Comparison of ENCODE assay signal across 8 cellular contexts in the genomic region with DNA sequence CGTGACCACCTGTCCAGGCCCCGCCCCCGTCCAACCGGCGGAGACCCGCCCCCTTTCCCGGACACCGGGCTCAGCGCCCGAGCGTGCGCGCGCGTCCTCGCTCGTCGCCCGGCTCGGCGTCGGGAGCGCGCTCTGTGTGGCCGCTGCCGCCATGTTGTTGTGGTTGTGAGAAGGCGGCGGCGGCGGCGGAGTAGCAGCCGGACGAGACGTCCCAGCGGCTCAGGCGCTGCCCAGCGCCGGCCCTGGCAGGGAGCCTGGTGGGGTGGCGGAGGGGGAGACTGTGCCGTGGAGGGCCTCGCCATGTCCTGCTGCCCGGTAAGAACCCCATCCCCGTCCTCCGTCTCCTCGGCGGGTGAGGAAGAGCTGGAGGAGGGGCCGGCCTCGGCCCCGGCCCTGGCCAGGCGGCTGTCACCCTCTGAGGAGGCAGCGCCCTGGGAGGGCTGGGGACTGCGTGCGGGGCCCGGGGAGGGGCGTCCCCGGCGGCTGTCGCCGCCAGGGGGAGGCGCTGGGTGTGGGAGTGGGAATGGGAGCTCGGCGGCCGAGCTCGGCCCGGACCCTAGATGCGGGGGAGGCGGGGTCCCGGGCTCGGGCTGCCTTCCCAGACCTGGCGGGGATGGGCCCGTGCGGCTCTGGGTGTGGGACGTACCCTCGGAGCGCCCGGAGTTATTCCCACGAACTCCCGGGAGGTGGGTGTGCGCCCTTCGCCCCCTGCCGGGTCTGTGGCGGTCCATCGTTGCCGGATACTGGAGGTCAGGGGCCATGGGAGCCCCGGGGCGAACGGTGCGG. TPM values are rescaled to one million over a fixed set of nuclear protein-coding genes. Genes with fewer than 3 reads are reported as not detected.
DNase-seq lines count a peak whose midpoint lies in the region; ATAC-seq and TF ChIP-seq lines count a peak whose summit lies in the region.

A gene (plus strand): TSS at position 130 of the 786 bp plus-strand sequence. CDS start 87,886 bp downstream, outside the sequence.

- H2AFZ ChIP-seq in neural progenitor cell (replicated peaks) = peak within 1 kb of the TSS; percentile 88

- TF ChIP-seq CTCF in foreskin fibroblast (IDR thresholded peaks at IDR 0.05; ENCODE audit: low read depth, low read length) (peak; percentile 39), neural progenitor cell (IDR thresholded peaks at IDR 0.05) (peak; percentile 53)

- ATAC-seq in GM21619 (IDR thresholded peaks at IDR 0.05; ENCODE audit: unreplicated experiment) = peak; percentile 68

- H3K27me3 Mint-ChIP-seq in neural progenitor cell (ENCODE audit: insufficient read depth, low read depth) = no peaks in the 10 kb centered on the region

- DNase-seq in DMS153 (lab: John Stamatoyannopoulos, UW) (peak; percentile 81), Kasumi-1 (lab: John Stamatoyannopoulos, UW) (peak; percentile 58 to 68), SHP77 treated with DMSO at 0.1 percent for 48 hours (lab: John Stamatoyannopoulos, UW) (peak; percentile 60), activated gamma-delta T cell treated with Interleukin-2 at 50 U/mL for 16 hours (peak; percentile 88), foreskin fibroblast (peak; percentile 89 to 96), neural progenitor cell (ENCODE audit: low spot score) (peak; percentile 97)

- peak within 1 kb of the TSS; percentile 92 for H3K4me3 Mint-ChIP-seq in neural progenitor cell

- no peaks in the 10 kb centered on the region for H3K27me3 ChIP-seq in neural progenitor cell
- no peaks in the 10 kb centered on the region for H3K27me3 ChIP-seq in stomach smooth muscle (ENCODE audit: control insufficient read depth in 1 of 2, insufficient read depth in 2 of 2, low read length in 2 of 2)

- H3K27ac ChIP-seq in neural progenitor cell (peak within 1 kb of the TSS; percentile 96), stomach smooth muscle (ENCODE audit: low read length) (peak within 1 kb of the TSS; percentile 80)

- peak within 1 kb of the TSS; percentile 95 for H3K9ac ChIP-seq in neural progenitor cell
- peak within 1 kb of the TSS; percentile 79 to 93 for H3K9ac ChIP-seq in stomach smooth muscle (ENCODE audit: low read length in 2 of 2)

- H3K79me2 ChIP-seq in neural progenitor cell (ENCODE audit: low read depth) = peaks cover 51% of the 10 kb centered on the region

- peak within 1 kb of the TSS; percentile 73 to 93 for H3K4me3 ChIP-seq in foreskin fibroblast (ENCODE audit: low read depth in 1 of 2, low read length in 2 of 2)
- H3K4me3 ChIP-seq in neural progenitor cell = peak within 1 kb of the TSS; percentile 98
- H3K4me3 ChIP-seq in stomach smooth muscle (ENCODE audit: low read length in 2 of 2) = peak within 1 kb of the TSS; percentile 82 to 91

- H3K36me3 Mint-ChIP-seq in neural progenitor cell = peaks cover 1% of the 10 kb centered on the region

- peaks cover 47% of the 10 kb centered on the region for H4K20me1 ChIP-seq in neural progenitor cell (ENCODE audit: low read depth)

- H3K9me3 ChIP-seq in neural progenitor cell (ENCODE audit: low read depth) (no peaks in the 10 kb centered on the region), stomach smooth muscle (ENCODE audit: control insufficient read depth in 2 of 2, low read length in 2 of 2) (no peaks in the 10 kb centered on the region)

- peak within 1 kb of the TSS; percentile 70 for H3K27ac Mint-ChIP-seq in neural progenitor cell

- H3K4me1 Mint-ChIP-seq in neural progenitor cell = peaks cover 9% of the 10 kb centered on the region

- peaks cover 8% of the 10 kb centered on the region for H3K4me1 ChIP-seq in neural progenitor cell
- H3K4me1 ChIP-seq in stomach smooth muscle (ENCODE audit: control insufficient read depth, insufficient read depth, low read length) = peaks cover 8% of the 10 kb centered on the region

- no peaks in the 10 kb centered on the region for H3K36me3 ChIP-seq in neural progenitor cell
- no peaks in the 10 kb centered on the region for H3K36me3 ChIP-seq in stomach smooth muscle (ENCODE audit: control insufficient read depth in 2 of 2, insufficient read depth in 2 of 2, low read length in 2 of 2)

- H3K9me3 Mint-ChIP-seq in neural progenitor cell = peaks cover 2% of the 10 kb centered on the region

- peak within 1 kb of the TSS; percentile 83 for H3K4me2 ChIP-seq in neural progenitor cell

- H3F3A ChIP-seq in neural progenitor cell (ENCODE audit: low read depth) = peaks cover 10% of the 10 kb centered on the region

RNA-seq across cellular contexts. Expression of the gene that starts here (rescaled TPM):
- total RNA-seq in neural progenitor cell (ENCODE audit: low replicate concordance) = 35.4 and 40.0 TPM in 2 replicates

Comparison
In these comparisons a context has a peak if more than half of its experiments do, and no peak if none do; other contexts are left out.
1. Peak in every context shown above with its lines: DNase-seq, ATAC-seq, H3K4me3 ChIP-seq and H3K27ac ChIP-seq.